8 cellular contexts compared by ENCODE assay signal in the genomic region with DNA sequence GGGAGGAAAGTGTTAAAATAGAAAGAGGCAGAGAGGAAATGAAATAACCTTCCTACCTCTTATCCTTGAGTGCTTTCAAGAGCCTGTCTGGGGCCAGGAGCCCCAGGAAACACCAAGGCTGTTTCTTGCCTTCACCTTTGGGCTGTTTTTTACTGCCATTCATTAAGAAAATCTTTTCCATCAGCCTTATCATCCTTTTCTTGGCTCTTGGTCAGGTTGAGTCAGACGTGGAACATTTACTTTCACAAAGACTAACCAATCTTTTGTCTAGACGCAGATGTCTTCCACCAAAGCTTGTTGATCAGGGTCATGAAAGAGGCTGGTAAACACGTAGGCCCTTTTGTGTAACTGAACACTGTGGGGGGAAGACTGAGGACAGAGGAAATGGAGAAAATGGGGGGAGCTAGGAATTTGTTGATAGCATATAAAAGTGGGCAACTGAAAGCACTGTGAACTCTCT.
DNase-seq lines count a peak whose midpoint lies in the region; FAIRE-seq and TF ChIP-seq lines count a peak whose summit lies in the region.

No MANE protein-coding gene starts in this region.

- TF ChIP-seq CTCF in KMS-11 (conservative IDR thresholded peaks at IDR 0.05; ENCODE audit: low read depth, low read length): no peak
- TF ChIP-seq CTCF in fibroblast of lung (conservative IDR thresholded peaks at IDR 0.05 in 1 of 2, IDR thresholded peaks at IDR 0.05 in 1 of 2; ENCODE audit: low read depth in 1 of 2, low read length in 2 of 2): no peak
- no peak for TF ChIP-seq CTCF in colonic mucosa (IDR thresholded peaks at IDR 0.05)

- H3K27ac ChIP-seq in KMS-11 (peak overlapping the region; percentile 60), fibroblast of lung (ENCODE audit: insufficient read depth, low read length) (no peak overlapping the region), colonic mucosa (no peak overlapping the region)

- H3K9me3 ChIP-seq in fibroblast of lung (ENCODE audit: control insufficient read depth, insufficient read depth, low read depth, low read length) (no peaks in the 10 kb centered on the region), colonic mucosa (no peaks in the 10 kb centered on the region)

- H2AFZ ChIP-seq in KMS-11 (ENCODE audit: low read depth): peak overlapping the region; percentile 20; the same call in 1 of the 2 replicates
- H2AFZ ChIP-seq in fibroblast of lung (ENCODE audit: low read length): no peak overlapping the region

- no peak for FAIRE-seq in urothelium cell line (lab: Jason Lieb, UNC)

- H3K4me1 Mint-ChIP-seq in activated CD4-positive, alpha-beta memory T cell treated with anti-CD3 and anti-CD28 coated beads, Interleukin-2, amount 10 ng/mL, durations not matched to agents 7 days and 5 days: peaks cover 29% of the 10 kb centered on the region

- H3K27me3 Mint-ChIP-seq in activated CD4-positive, alpha-beta memory T cell treated with anti-CD3 and anti-CD28 coated beads, Interleukin-2, amount 10 ng/mL, durations not matched to agents 7 days and 5 days: peaks cover 65% of the 10 kb centered on the region

- DNase-seq in stimulated activated CD4-positive, alpha-beta T cell treated with anti-CD3 and anti-CD28 coated beads, Interleukin-15, amount 100 ng/mL, for 24 hours: peak; percentile 24
- DNase-seq in stimulated activated CD4-positive, alpha-beta T cell treated with anti-CD3 and anti-CD28 coated beads, Interleukin-2, amount 100 ng/mL, for 48 hours: no peak
- DNase-seq in fibroblast of lung (ENCODE audit: low read depth in 2 of 2) (peak; percentile 85 to 98), urothelium cell line (ENCODE audit: low spot score) (peak; percentile 55), colonic mucosa (no peak)
- DNase-seq in activated CD4-positive, alpha-beta memory T cell treated with anti-CD3 and anti-CD28 coated beads, Interleukin-2, amount 10 ng/mL, durations not matched to agents 7 days and 5 days: no peak
- no peak for DNase-seq in stimulated activated naive CD4-positive, alpha-beta T cell (lab: John Stamatoyannopoulos, UW)

- H3K36me3 ChIP-seq in KMS-11 (ENCODE audit: insufficient read depth): no peaks in the 10 kb centered on the region
- no peaks in the 10 kb centered on the region for H3K36me3 ChIP-seq in fibroblast of lung (ENCODE audit: control insufficient read depth, insufficient read depth, low read length)
- H3K36me3 ChIP-seq in colonic mucosa: no peaks in the 10 kb centered on the region

- H4K20me1 ChIP-seq in KMS-11 (ENCODE audit: insufficient read depth): no peaks in the 10 kb centered on the region
- H4K20me1 ChIP-seq in fibroblast of lung (ENCODE audit: control insufficient read depth, extremely low read depth, insufficient read depth, low read length): no peaks in the 10 kb centered on the region

- intact Hi-C loops in colonic mucosa (cut with DNase I): no loop called here

- no peaks in the 10 kb centered on the region for H3K36me3 Mint-ChIP-seq in activated CD4-positive, alpha-beta memory T cell treated with anti-CD3 and anti-CD28 coated beads, Interleukin-2, amount 10 ng/mL, durations not matched to agents 7 days and 5 days (ENCODE audit: low read depth)

- no peak overlapping the region for H3K4me3 ChIP-seq in KMS-11 (IDR thresholded peaks at IDR 0.05; ENCODE audit: insufficient read depth, low read depth, low read length)
- no peak overlapping the region for H3K4me3 ChIP-seq in fibroblast of lung (replicated peaks in 1 of 4; ENCODE audit: control extremely low read depth in 1 of 4, insufficient read depth in 1 of 4, low read depth in 3 of 4, low read length in 4 of 4)
- no peak overlapping the region for H3K4me3 ChIP-seq in colonic mucosa

- no peak overlapping the region; the same call in 1 of the 2 replicates for H3K9ac ChIP-seq in KMS-11
- H3K9ac ChIP-seq in fibroblast of lung (ENCODE audit: insufficient read depth, low read length): no peak overlapping the region
- no peak overlapping the region for H3K9ac ChIP-seq in colonic mucosa (ENCODE audit: low read depth in 2 of 2, low read length in 2 of 2)

- H3K27me3 ChIP-seq in KMS-11 (ENCODE audit: insufficient read depth, low read depth): no peaks in the 10 kb centered on the region
- no peaks in the 10 kb centered on the region for H3K27me3 ChIP-seq in fibroblast of lung (ENCODE audit: control insufficient read depth, insufficient read depth, low read length)
- no peaks in the 10 kb centered on the region for H3K27me3 ChIP-seq in colonic mucosa

- H3K4me2 ChIP-seq in KMS-11 (peak overlapping the region; percentile 46), fibroblast of lung (ENCODE audit: extremely low read depth, insufficient read depth, low read length) (peak overlapping the region; percentile 40)

- no peaks in the 10 kb centered on the region for H3K79me2 ChIP-seq in KMS-11 (ENCODE audit: insufficient read depth, low read depth)
- no peaks in the 10 kb centered on the region for H3K79me2 ChIP-seq in fibroblast of lung (ENCODE audit: control insufficient read depth, insufficient read depth, low read length)

- POLR2A ChIA-PET in activated CD4-positive, alpha-beta memory T cell treated with anti-CD3 and anti-CD28 coated beads, Interleukin-2, amount 10 ng/mL, durations not matched to agents 7 days and 5 days (lab: Charles Lee): no interaction called here

- H3K27ac Mint-ChIP-seq in activated CD4-positive, alpha-beta memory T cell treated with anti-CD3 and anti-CD28 coated beads, Interleukin-2, amount 10 ng/mL, durations not matched to agents 7 days and 5 days: no peak overlapping the region

- H3K4me1 ChIP-seq in KMS-11 (ENCODE audit: low read depth, poor library complexity, severe bottlenecking) (peaks cover 50% of the 10 kb centered on the region), fibroblast of lung (ENCODE audit: control insufficient read depth, extremely low read depth, insufficient read depth, low read length) (peaks cover 5% of the 10 kb centered on the region), colonic mucosa (no peaks in the 10 kb centered on the region)

- H3K4me3 Mint-ChIP-seq in activated CD4-positive, alpha-beta memory T cell treated with anti-CD3 and anti-CD28 coated beads, Interleukin-2, amount 10 ng/mL, durations not matched to agents 7 days and 5 days: no peak overlapping the region

- no peaks in the 10 kb centered on the region for H3K9me3 Mint-ChIP-seq in activated CD4-positive, alpha-beta memory T cell treated with anti-CD3 and anti-CD28 coated beads, Interleukin-2, amount 10 ng/mL, durations not matched to agents 7 days and 5 days

- CTCF ChIA-PET in activated CD4-positive, alpha-beta memory T cell treated with anti-CD3 and anti-CD28 coated beads, Interleukin-2, amount 10 ng/mL, durations not matched to agents 7 days and 5 days (lab: Charles Lee): interaction anchor here (0.9 to 1.8 kb wide), 2 partner anchors 18 to 328 kb away, joined by 3 to 5 read pairs; no protein-coding TSS in a partner anchor

Comparison
In these comparisons a context has a peak if more than half of its experiments do, and no peak if none do; other contexts are left out.
1. DNase-seq: peak in stimulated activated CD4-positive, alpha-beta T cell treated with anti-CD3 and anti-CD28 coated beads, Interleukin-15, amount 100 ng/mL, for 24 hours (single experiment), fibroblast of lung (2 of 2) and urothelium cell line (single experiment); none in stimulated activated CD4-positive, alpha-beta T cell treated with anti-CD3 and anti-CD28 coated beads, Interleukin-2, amount 100 ng/mL, for 48 hours (0 of 2), activated CD4-positive, alpha-beta memory T cell treated with anti-CD3 and anti-CD28 coated beads, Interleukin-2, amount 10 ng/mL, durations not matched to agents 7 days and 5 days (single experiment), stimulated activated naive CD4-positive, alpha-beta T cell (0 of 6) and colonic mucosa (single experiment).